Comparison of ENCODE assay signal across 9 cellular contexts in the genomic region with DNA sequence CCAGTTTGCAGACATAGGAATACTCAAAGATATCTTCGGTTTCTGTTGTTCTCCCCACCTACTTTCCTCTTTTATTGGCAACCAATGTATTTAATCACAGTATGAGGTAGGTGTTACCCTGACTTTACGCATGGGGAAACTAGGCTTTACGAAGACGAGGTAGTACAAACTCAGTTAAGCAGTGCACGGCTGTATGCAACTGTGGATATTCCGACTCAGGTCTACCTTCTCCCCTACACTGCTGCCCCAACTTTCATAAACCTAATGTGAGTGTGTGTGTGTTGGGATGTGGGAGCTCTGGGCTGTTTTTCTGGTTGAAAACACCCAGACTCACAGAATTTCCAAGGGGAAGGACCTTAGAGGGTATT. TPM values are rescaled to one million over a fixed set of nuclear protein-coding genes. Genes with fewer than 3 reads are reported as not detected.
DNase-seq lines count a peak whose midpoint lies in the region; ATAC-seq, FAIRE-seq and TF ChIP-seq lines count a peak whose summit lies in the region.
"Had no signal": no experiment of that assay in that cellular context is flagged by ENCODE, and none has a peak within 500 bp of the region (broad histone marks: within the 10 kb centered on the region; RNA-seq: fewer than 3 reads in every experiment).

No MANE protein-coding gene starts in this region.

- H3K4me3 Mint-ChIP-seq in naive B cell: peak overlapping the region; percentile 78 to 94 (median 87)

- POLR2A ChIA-PET in AG04450 (lab: Yijun Ruan, JAX): no interaction called here
- POLR2A ChIA-PET in K562 (lab: Yijun Ruan, JAX): interaction anchor here (0.7 to 1.0 kb wide), 3 partner anchors 12 to 37 kb away, joined by 3 read pairs; no protein-coding TSS in a partner anchor

- H3K4me1 ChIP-seq in HUES6 (ENCODE audit: control insufficient read depth, insufficient read depth, low read length) (peaks cover 50% of the 10 kb centered on the region), K562 (replicated peaks in 1 of 2; ENCODE audit: control insufficient read depth in 2 of 2, insufficient read depth in 2 of 2, low read length in 2 of 2) (peaks cover 17 to 19% of the 10 kb centered on the region in 2 experiments), spleen (peaks cover 8 to 31% (median 18%) of the 10 kb centered on the region in 6 donors)

- DNase-seq in AG04450 (ENCODE audit: low read depth, low spot score) (no peak), K562 (ENCODE audit: extremely low read depth in 1 of 4, low spot score in 3 of 4) (no peak), naive B cell (no peak), spleen (no peak), OCI-M2 (lab: John Stamatoyannopoulos, UW; ENCODE audit: unreplicated experiment) (no peak), mesenteric fat pad (ENCODE audit: low spot score) (no peak)
- DNase-seq: upper lobe of right lung had no signal

- 75% methylated on average over 6 of the region's 6 CpGs for WGBS in K562 (ENCODE audit: insufficient coverage, low coverage, missing lambda C conversion rate)
- 78 to 90% (median 85%) methylated on average over 6 of the region's 6 CpGs for WGBS in spleen, 5 donors

- FAIRE-seq in K562 (lab: Jason Lieb, UNC): no peak

- peak overlapping the region; percentile 84; the same call in 1 of the 2 replicates for H3K4me2 ChIP-seq in K562 (ENCODE audit: insufficient read depth, low read length)

- H3K79me2 ChIP-seq in K562 (ENCODE audit: control insufficient read depth, insufficient read depth, low read length): no peaks in the 10 kb centered on the region

- H3K9ac ChIP-seq in HUES6 (ENCODE audit: low read length): peak overlapping the region; percentile 87
- peak overlapping the region in 1 of 2 experiments; percentile 72; a peak in 1 of 4 replicates for H3K9ac ChIP-seq in K562 (ENCODE audit: insufficient read depth in 1 of 2, low read depth in 2 of 2, low read length in 2 of 2)

- intact Hi-C loops in K562 (cut with micrococcal nuclease): no loop called here
- intact Hi-C loops in spleen (cut with DNase I; ENCODE audit: low total_unique reads): no loop called here

- H3K4me1 Mint-ChIP-seq in naive B cell: peaks cover 9 to 17% (median 15%) of the 10 kb centered on the region in 3 donors

- H3K4me3 ChIP-seq in AG04450 (ENCODE audit: low read depth, low read length): no peak overlapping the region
- H3K4me3 ChIP-seq in HUES6 (ENCODE audit: low read depth, low read length): peak overlapping the region; percentile 80; the same call in 1 of the 2 replicates
- no peak overlapping the region for H3K4me3 ChIP-seq in K562
- no peak overlapping the region for H3K4me3 ChIP-seq in spleen

- H4K20me1 ChIP-seq in K562 (replicated peaks; ENCODE audit: control insufficient read depth, insufficient read depth, low read length): peaks cover 4% of the 10 kb centered on the region; the same call in 1 of the 2 replicates

- H3K36me3 Mint-ChIP-seq in naive B cell: no peaks in the 10 kb centered on the region

- TF ChIP-seq RAD21 in K562 (CRISPR knock-in tag; conservative IDR thresholded peaks at IDR 0.05 in 1 of 2, IDR thresholded peaks at IDR 0.05 in 1 of 2): no peak

- peak overlapping the region in 1 of 6 donors; percentile 9 for H3K27ac Mint-ChIP-seq in naive B cell

- ATAC-seq in K562: no peak
- ATAC-seq in naive B cell (ENCODE audit: low read depth in 2 of 2): no peak
- ATAC-seq in GM19397 (IDR thresholded peaks at IDR 0.05; ENCODE audit: unreplicated experiment): no peak

- H3K36me3 ChIP-seq in HUES6 (ENCODE audit: control insufficient read depth, insufficient read depth, low read length) (peaks cover 7% of the 10 kb centered on the region; the same call in 1 of the 2 replicates), K562 (ENCODE audit: control insufficient read depth, insufficient read depth, low read length) (no peaks in the 10 kb centered on the region), spleen (no peaks in the 10 kb centered on the region)
- H3K36me3 ChIP-seq: upper lobe of right lung had no signal

- H3K27me3 Mint-ChIP-seq in naive B cell: peaks cover 0 to 16% (median 0%) of the 10 kb centered on the region in 3 donors

- BruUV-seq in K562 (replicated peaks; lab: Mats Ljungman, UMichigan): no TSS peak

- H3K27ac ChIP-seq in AG04450 (ENCODE audit: low read depth, low read length) (peak overlapping the region; percentile 65), HUES6 (ENCODE audit: low read depth, low read length) (no peak overlapping the region), K562 (ENCODE audit: extremely low read depth, low read depth, low read length) (no peak overlapping the region), spleen (no peak overlapping the region)

- no peak for TF ChIP-seq POLR2A in K562 (conservative IDR thresholded peaks at IDR 0.05)
- no peak for TF ChIP-seq POLR2A in spleen (IDR thresholded peaks at IDR 0.05)

- in situ Hi-C loops in K562 (cut with MboI): no loop called here

- CTCF ChIA-PET in AG04450 (lab: Charles Lee): interaction anchor here (2.0 kb wide), 1 partner anchor 29 kb away, joined by 9 read pairs; no protein-coding TSS in a partner anchor
- CTCF ChIA-PET in K562 (lab: Yijun Ruan, JAX; ENCODE audit: low intra/inter-chr PET ratio): no interaction called here

- H3K9me1 ChIP-seq in K562 (ENCODE audit: control insufficient read depth, insufficient read depth, low read length): no peaks in the 10 kb centered on the region

- H3K27me3 ChIP-seq in AG04450 (ENCODE audit: control insufficient read depth, insufficient read depth, low read length) (peaks cover 6% of the 10 kb centered on the region), HUES6 (ENCODE audit: control insufficient read depth, insufficient read depth, low read length) (peaks cover 9% of the 10 kb centered on the region; the same call in 1 of the 2 replicates), K562 (ENCODE audit: control insufficient read depth in 2 of 2, insufficient read depth in 2 of 2, low read length in 2 of 2) (peaks cover 0 to 9% of the 10 kb centered on the region in 2 experiments; a peak in 1 of 5 replicates), spleen (replicated peaks in 1 of 7) (peaks cover 0 to 19% (median 0%) of the 10 kb centered on the region in 7 donors)
- H3K27me3 ChIP-seq: upper lobe of right lung had no signal

- TF ChIP-seq CTCF in AG04450 (IDR thresholded peaks at IDR 0.05; ENCODE audit: low read depth, low read length): no peak
- TF ChIP-seq CTCF in K562 (IDR thresholded peaks at IDR 0.05 in 2 of 3, conservative IDR thresholded peaks at IDR 0.05 in 1 of 3; ENCODE audit: insufficient read depth in 2 of 3, low read depth in 1 of 3, low read length in 3 of 3): no peak
- TF ChIP-seq CTCF in spleen (IDR thresholded peaks at IDR 0.05 in 8 of 11, conservative IDR thresholded peaks at IDR 0.05 in 3 of 11): no peak

- no peaks in the 10 kb centered on the region for H3K9me3 Mint-ChIP-seq in naive B cell

- H3K9me3 ChIP-seq in AG04450 (ENCODE audit: control insufficient read depth, insufficient read depth, low read length): no peaks in the 10 kb centered on the region; the same call in 1 of the 2 replicates
- no peaks in the 10 kb centered on the region for H3K9me3 ChIP-seq in HUES6 (ENCODE audit: control insufficient read depth, insufficient read depth, low read depth, low read length)
- no peaks in the 10 kb centered on the region for H3K9me3 ChIP-seq in K562 (replicated peaks; ENCODE audit: control insufficient read depth, insufficient read depth, low read depth, low read length)
- H3K9me3 ChIP-seq in spleen: no peaks in the 10 kb centered on the region
- H3K9me3 ChIP-seq: upper lobe of right lung had no signal

- H2AFZ ChIP-seq in K562 (ENCODE audit: low read depth, low read length): peak overlapping the region; percentile 95

- TF ChIP-seq EP300 in K562 (IDR thresholded peaks at IDR 0.05; ENCODE audit: low read length): no peak

RNA-seq across cellular contexts. Expression of a gene that starts 1.2 kb away (rescaled TPM):
- polyA plus RNA-seq in AG04450 (2011; rRNA removed) (18.5 and 23.0 TPM in 2 replicates), K562 (2011; rRNA removed) (5.8 and 10.4 TPM in 2 replicates), K562 (2014; fragmentation: Illumina TruSeq; extraction: Trizol) (10.0 and 12.1 TPM in 2 replicates), K562 (2014; fragmentation: Nextera tagmentation; extraction: Ambion mirVana) (under 1 TPM; 0.79 to 0.96 TPM), K562 (2014; rRNA removed) (6.8 and 7.7 TPM in 2 replicates), naive B cell (ENCODE audit: low read depth in 6 of 6) (1 to 10 TPM; 1.4 to 3.5 (median 1.8) TPM), spleen (1 to 10 TPM; 4.6 to 6.0 (median 6.0) TPM)
- 41.9 and 61.7 TPM in 2 replicates for polyA minus RNA-seq in AG04450 (2011; rRNA and poly(A)+ RNA removed)
- 9.1 and 9.7 TPM in 2 replicates for total RNA-seq in K562 (2011; cell fraction: chromatin; rRNA removed; ENCODE audit: low replicate concordance)
- total RNA-seq in K562 (2011; cell fraction: nucleolus; rRNA removed): 4.7 and 5.9 TPM in 2 replicates
- 9.2 and 12.0 TPM in 2 replicates for total RNA-seq in K562 (2011; cell fraction: nucleoplasm; rRNA removed)
- total RNA-seq in K562 (2014; rRNA removed) (7.2 and 7.3 TPM in 2 replicates), K562 (2014; rRNA removed; fragmentation: Illumina TruSeq; extraction: Trizol) (3.7 and 5.0 TPM in 2 replicates), K562 (2015; rRNA removed; fragmentation: Illumina TruSeq; extraction: Trizol) (2.8 and 3.0 TPM in 2 replicates), K562 (2021) (12.9 and 14.4 TPM in 2 replicates), spleen (1 to 10 TPM; 3.1 to 9.2 (median 4.9) TPM), mesenteric fat pad (53.5 TPM)
- polyA plus RNA-seq in K562 (2011; cell fraction: cytosol; rRNA removed): 9.4 and 12.6 TPM in 2 replicates
- 8.1 and 12.3 TPM in 2 replicates for polyA plus RNA-seq in K562 (2011; cell fraction: nucleus; rRNA removed)
- polyA plus RNA-seq in K562 (2012): 6.6 and 23.6 TPM in 2 replicates
- polyA minus RNA-seq in K562 (2011; rRNA and poly(A)+ RNA removed): 5.9 and 6.5 TPM in 2 replicates
- 4.6 and 13.5 TPM in 2 replicates for polyA minus RNA-seq in K562 (2011; cell fraction: cytosol; rRNA and poly(A)+ RNA removed)
- 1.6 and 5.9 TPM in 2 replicates for polyA minus RNA-seq in K562 (2011; cell fraction: nucleus; rRNA and poly(A)+ RNA removed)

RNA-seq across cellular contexts. Expression of a gene that starts 51.9 kb away (rescaled TPM):
- polyA plus RNA-seq in AG04450 (2011; rRNA removed) (16.8 and 21.7 TPM in 2 replicates), K562 (2011; rRNA removed) (6.3 and 7.8 TPM in 2 replicates), K562 (2014; fragmentation: Illumina TruSeq; extraction: Trizol) (9.1 and 9.6 TPM in 2 replicates), K562 (2014; fragmentation: Nextera tagmentation; extraction: Ambion mirVana) (10 to 100 TPM; 13.9 to 16.7 TPM), K562 (2014; rRNA removed) (8.2 and 10.8 TPM in 2 replicates), naive B cell (ENCODE audit: low read depth in 6 of 6) (10 to 100 TPM in 5 of 6 donors, 1 to 10 TPM in 1; 9.2 to 13.9 (median 11.9) TPM), spleen (1 to 10 TPM; 7.2 to 7.6 (median 7.3) TPM)
- polyA minus RNA-seq in AG04450 (2011; rRNA and poly(A)+ RNA removed): 10.7 and 17.5 TPM in 2 replicates
- 1.9 and 6.0 TPM in 2 replicates for total RNA-seq in K562 (2011; cell fraction: chromatin; rRNA removed; ENCODE audit: low replicate concordance)
- total RNA-seq in K562 (2011; cell fraction: nucleolus; rRNA removed): 1.8 and 2.0 TPM in 2 replicates
- 3.9 and 6.0 TPM in 2 replicates for total RNA-seq in K562 (2011; cell fraction: nucleoplasm; rRNA removed)
- total RNA-seq in K562 (2014; rRNA removed) (7.7 and 10.5 TPM in 2 replicates), K562 (2014; rRNA removed; fragmentation: Illumina TruSeq; extraction: Trizol) (13.0 and 13.2 TPM in 2 replicates), K562 (2015; rRNA removed; fragmentation: Illumina TruSeq; extraction: Trizol) (10.9 and 12.6 TPM in 2 replicates), K562 (2021) (8.3 and 9.1 TPM in 2 replicates), spleen (10 to 100 TPM in 1 of 7 donors, 1 to 10 TPM in 6; 7.7 to 10.3 (median 8.9) TPM), mesenteric fat pad (6.8 TPM)
- polyA plus RNA-seq in K562 (2011; cell fraction: cytosol; rRNA removed): 1.5 and 2.6 TPM in 2 replicates
- 1.9 and 3.1 TPM in 2 replicates for polyA plus RNA-seq in K562 (2011; cell fraction: nucleus; rRNA removed)
- 6.2 and 8.7 TPM in 2 replicates for polyA plus RNA-seq in K562 (2012)
- 6.2 and 7.6 TPM in 2 replicates for polyA minus RNA-seq in K562 (2011; rRNA and poly(A)+ RNA removed)
- polyA minus RNA-seq in K562 (2011; cell fraction: cytosol; rRNA and poly(A)+ RNA removed): 2.8 and 3.1 TPM in 2 replicates
- 2.0 and 4.7 TPM in 2 replicates for polyA minus RNA-seq in K562 (2011; cell fraction: nucleus; rRNA and poly(A)+ RNA removed)
